In the genomic region with DNA sequence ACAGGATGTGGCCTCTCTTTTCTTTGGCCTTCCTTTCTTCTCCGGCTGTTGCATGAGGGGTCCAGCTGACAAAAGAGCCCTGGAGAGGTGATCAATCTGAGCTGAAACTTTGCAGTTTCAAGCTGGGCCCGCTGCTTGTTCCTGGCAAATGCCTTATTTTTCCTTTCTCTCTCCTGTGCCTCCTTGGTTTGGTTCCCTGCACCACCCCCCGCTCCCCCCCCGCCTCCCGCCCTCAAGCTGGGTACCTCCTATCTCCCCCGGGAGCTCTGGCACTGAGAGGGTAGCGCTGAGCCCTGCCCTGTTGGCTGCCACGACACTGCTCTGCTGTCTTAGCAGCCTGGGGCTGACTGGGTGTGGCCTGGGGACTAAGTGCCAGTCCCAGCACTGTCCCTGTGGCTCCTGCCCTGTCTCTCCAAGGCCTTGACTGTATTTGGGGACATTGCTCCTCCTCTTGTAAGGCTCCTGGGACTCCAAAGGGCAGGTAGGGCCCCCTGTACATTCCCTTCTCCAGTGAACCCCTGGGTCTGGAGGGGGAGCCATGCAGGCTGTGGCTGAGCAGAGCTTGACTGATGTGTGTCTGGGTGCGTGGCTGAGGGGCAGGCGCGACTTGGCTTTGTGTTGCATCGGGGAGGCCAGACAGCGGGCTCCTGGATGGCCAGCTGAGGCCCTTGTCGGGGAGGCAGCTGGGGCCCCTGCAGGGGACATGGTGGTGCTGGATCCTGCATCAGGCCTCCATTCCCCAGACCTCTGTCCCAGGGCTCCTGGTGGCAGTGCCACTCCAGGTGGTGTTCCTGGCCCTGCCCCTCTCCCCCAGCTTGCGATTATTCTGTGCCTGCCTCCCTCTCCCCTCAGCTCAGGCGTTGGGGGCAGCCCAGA, we compare ENCODE assay signal across 8 cellular contexts. TPM values are rescaled to one million over a fixed set of nuclear protein-coding genes. Genes with fewer than 3 reads are reported as not detected.
DNase-seq lines count a peak whose midpoint lies in the region; ATAC-seq, FAIRE-seq and TF ChIP-seq lines count a peak whose summit lies in the region.

No MANE protein-coding gene starts in this region.

- H3K9ac ChIP-seq in SK-N-SH: peak overlapping the region; percentile 68

- H3K4me3 ChIP-seq in A673 (ENCODE audit: low read depth, low read length, poor library complexity, severe bottlenecking): peak overlapping the region; percentile 65
- peak overlapping the region; percentile 66 to 67 for H3K4me3 ChIP-seq in SK-N-SH (ENCODE audit: low read depth in 2 of 2, low read length in 1 of 2)
- H3K4me3 ChIP-seq in epithelial cell of proximal tubule (ENCODE audit: low read depth, low read length): peak overlapping the region; percentile 71

- WGBS in SK-N-SH (ENCODE audit: low lambda C conversion rate): 15% methylated on average over 10 of the region's 16 CpGs

- TF ChIP-seq CTCF in A673 (conservative IDR thresholded peaks at IDR 0.05; ENCODE audit: low read depth, low read length) (no peak), SK-N-SH (IDR thresholded peaks at IDR 0.05) (no peak), epithelial cell of proximal tubule (conservative IDR thresholded peaks at IDR 0.05; ENCODE audit: low read depth, low read length) (no peak)

- peak overlapping the region; percentile 82 for H3K4me2 ChIP-seq in SK-N-SH

- peak overlapping the region; percentile 52 for H3K27ac ChIP-seq in A673 (ENCODE audit: low read depth, low read length, poor library complexity, severe bottlenecking)
- peak overlapping the region in 1 of 2 experiments; percentile 17; a peak in 1 of 4 replicates for H3K27ac ChIP-seq in SK-N-SH (ENCODE audit: low read depth in 2 of 2, low read length in 1 of 2)

- H3K36me3 Mint-ChIP-seq in naive thymus-derived CD8-positive, alpha-beta T cell: peaks cover 0 to 8% (median 0%) of the 10 kb centered on the region in 3 donors

- peak overlapping the region; percentile 74 to 87 (median 82) for H3K4me3 Mint-ChIP-seq in naive thymus-derived CD8-positive, alpha-beta T cell

- H2AFZ ChIP-seq in SK-N-SH (ENCODE audit: low read depth): no peak overlapping the region

- H3K27me3 ChIP-seq in A673 (replicated peaks; ENCODE audit: insufficient read depth, low read depth, low read length, poor library complexity) (no peaks in the 10 kb centered on the region), SK-N-SH (ENCODE audit: insufficient read depth) (no peaks in the 10 kb centered on the region)

- peak; percentile 36 to 43 for ATAC-seq in naive thymus-derived CD8-positive, alpha-beta T cell
- ATAC-seq in GM21723 (IDR thresholded peaks at IDR 0.05; ENCODE audit: unreplicated experiment): no peak
- ATAC-seq in GM18861 (IDR thresholded peaks at IDR 0.05; ENCODE audit: unreplicated experiment): no peak
- no peak for ATAC-seq in HG03039 (IDR thresholded peaks at IDR 0.05; ENCODE audit: unreplicated experiment)

- no peaks in the 10 kb centered on the region for H3K9me3 ChIP-seq in A673 (ENCODE audit: low read depth, low read length, poor library complexity, severe bottlenecking)
- H3K9me3 ChIP-seq in SK-N-SH: no peaks in the 10 kb centered on the region

- DNase-seq in A673 (ENCODE audit: low spot score): peak; percentile 57
- DNase-seq in GM19239 (ENCODE audit: insufficient read length, low spot score): no peak
- DNase-seq in SK-N-SH: peak; percentile 70
- no peak for DNase-seq in epithelial cell of proximal tubule (ENCODE audit: low read depth)
- DNase-seq in naive thymus-derived CD8-positive, alpha-beta T cell: peak in 1 of 10 donors; percentile 15

- H3K9me2 ChIP-seq in SK-N-SH: no peaks in the 10 kb centered on the region

- peaks cover 0 to 3% (median 0%) of the 10 kb centered on the region in 9 donors for H3K9me3 Mint-ChIP-seq in naive thymus-derived CD8-positive, alpha-beta T cell

- H3K36me3 ChIP-seq in A673 (ENCODE audit: insufficient read depth, low read length, poor library complexity, severe bottlenecking) (no peaks in the 10 kb centered on the region), SK-N-SH (replicated peaks in 1 of 2; ENCODE audit: control insufficient read depth in 1 of 2, insufficient read depth in 2 of 2, low read length in 1 of 2) (peaks cover 0 to 10% of the 10 kb centered on the region in 2 experiments)

- intact Hi-C loops in A673 (cut with micrococcal nuclease; ENCODE audit: unreplicated experiment): no loop called here

- peaks cover 36% of the 10 kb centered on the region for H4K20me1 ChIP-seq in SK-N-SH (ENCODE audit: insufficient read depth)

- peaks cover 8 to 28% (median 19%) of the 10 kb centered on the region in 4 donors for H3K4me1 Mint-ChIP-seq in naive thymus-derived CD8-positive, alpha-beta T cell

- peak overlapping the region in 7 of 10 donors; percentile 34 to 86 (median 60) for H3K27ac Mint-ChIP-seq in naive thymus-derived CD8-positive, alpha-beta T cell

- peak; percentile 55 for FAIRE-seq in GM19239 (lab: Jason Lieb, UNC)

- BruUV-seq in A673 (replicated peaks; lab: Mats Ljungman, UMichigan): no TSS peak

- no peak for TF ChIP-seq RAD21 in SK-N-SH (IDR thresholded peaks at IDR 0.05; ENCODE audit: low read length)

- POLR2A ChIA-PET in A673 (lab: Charles Lee; ENCODE audit: low non-redundant PET): no interaction called here
- POLR2A ChIA-PET in SK-N-SH (lab: Yijun Ruan, JAX): interaction anchor here (0.8 to 2.1 kb wide), 8 partner anchors 14 to 75 kb away, joined by 3 to 8 read pairs (median 3); a partner anchor contains a TSS
- POLR2A ChIA-PET in naive thymus-derived CD8-positive, alpha-beta T cell (lab: Charles Lee): interaction anchor here (0.6 to 3.1 kb wide), 13 partner anchors 12 to 60 kb away, joined by 3 to 14 read pairs (median 7); a partner anchor contains a TSS

- H3K27me3 Mint-ChIP-seq in naive thymus-derived CD8-positive, alpha-beta T cell: no peaks in the 10 kb centered on the region

- peaks cover 4% of the 10 kb centered on the region for H3F3A ChIP-seq in SK-N-SH (replicated peaks; ENCODE audit: insufficient read depth)

- H3K79me2 ChIP-seq in SK-N-SH (ENCODE audit: insufficient read depth): peaks cover 35% of the 10 kb centered on the region

- no peak for TF ChIP-seq EP300 in SK-N-SH (IDR thresholded peaks at IDR 0.05; ENCODE audit: borderline replicate concordance in 1 of 2, low read depth in 1 of 2, low read length in 1 of 2)

- CTCF ChIA-PET in A673 (lab: Charles Lee) (no interaction called here), SK-N-SH (lab: Yijun Ruan, JAX) (interaction anchor here (0.9 to 1.5 kb wide), 4 partner anchors 22 to 75 kb away, joined by 3 to 4 read pairs (median 3); a partner anchor contains a TSS)

- H3K4me1 ChIP-seq in A673 (ENCODE audit: insufficient read depth, low read length, poor library complexity, severe bottlenecking): no peaks in the 10 kb centered on the region
- H3K4me1 ChIP-seq in SK-N-SH (ENCODE audit: control insufficient read depth in 1 of 2, insufficient read depth in 2 of 2, low read depth in 1 of 2, low read length in 1 of 2): peaks cover 0 to 12% of the 10 kb centered on the region in 2 experiments; a peak in 1 of 4 replicates

TF ChIP-seq in SK-N-SH, 30 proteins besides CTCF, POLR2A, EP300 and RAD21 (continues in another document):
- TF ChIP-seq FOXJ3 (CRISPR knock-in tag; IDR thresholded peaks at IDR 0.05) (no peak), POLR2AphosphoS5 (IDR thresholded peaks at IDR 0.05; ENCODE audit: low read depth, low read length) (no peak)
- TF ChIP-seq, protein P1, sequence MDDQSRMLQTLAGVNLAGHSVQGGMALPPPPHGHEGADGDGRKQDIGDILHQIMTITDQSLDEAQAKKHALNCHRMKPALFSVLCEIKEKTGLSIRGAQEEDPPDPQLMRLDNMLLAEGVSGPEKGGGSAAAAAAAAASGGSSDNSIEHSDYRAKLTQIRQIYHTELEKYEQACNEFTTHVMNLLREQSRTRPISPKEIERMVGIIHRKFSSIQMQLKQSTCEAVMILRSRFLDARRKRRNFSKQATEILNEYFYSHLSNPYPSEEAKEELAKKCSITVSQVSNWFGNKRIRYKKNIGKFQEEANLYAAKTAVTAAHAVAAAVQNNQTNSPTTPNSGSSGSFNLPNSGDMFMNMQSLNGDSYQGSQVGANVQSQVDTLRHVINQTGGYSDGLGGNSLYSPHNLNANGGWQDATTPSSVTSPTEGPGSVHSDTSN (IDR thresholded peaks at IDR 0.05): no peak

RNA-seq across cellular contexts. Expression of a gene that starts 1.1 kb away (rescaled TPM):
- total RNA-seq in A673 (2021) (49.8 and 54.6 TPM in 2 replicates), epithelial cell of proximal tubule (5.9 and 14.6 TPM in 2 replicates)
- polyA plus RNA-seq in SK-N-SH (2012; rRNA removed): 28.3 and 33.2 TPM in 2 replicates
- polyA plus RNA-seq in SK-N-SH (2012; cell fraction: cytosol; rRNA removed): 7.5 and 12.2 TPM in 2 replicates
- polyA plus RNA-seq in SK-N-SH (2012; cell fraction: nucleus; rRNA removed): 197 and 217 TPM in 2 replicates
- 10 to 100 TPM; 49.5 to 50.4 TPM for total RNA-seq in naive thymus-derived CD8-positive, alpha-beta T cell
- under 1 TPM; 0.27 to 0.67 (median 0.36) TPM for polyA plus RNA-seq in naive thymus-derived CD8-positive, alpha-beta T cell

RNA-seq across cellular contexts. Expression of a gene that starts 15.3 kb away (rescaled TPM):
- total RNA-seq in A673 (2021): 78.0 and 83.7 TPM in 2 replicates
- 86.0 and 97.0 TPM in 2 replicates for polyA plus RNA-seq in SK-N-SH (2012; rRNA removed)
- polyA plus RNA-seq in SK-N-SH (2012; cell fraction: cytosol; rRNA removed): 77.9 and 81.4 TPM in 2 replicates
- polyA plus RNA-seq in SK-N-SH (2012; cell fraction: nucleus; rRNA removed): 266 and 305 TPM in 2 replicates
- 51.1 and 74.1 TPM in 2 replicates for total RNA-seq in epithelial cell of proximal tubule
- 10 to 100 TPM; 49.2 TPM for total RNA-seq in naive thymus-derived CD8-positive, alpha-beta T cell
- 10 to 100 TPM; 25.1 to 45.6 (median 40.4) TPM for polyA plus RNA-seq in naive thymus-derived CD8-positive, alpha-beta T cell

RNA-seq across cellular contexts. Expression of a gene that starts 19.9 kb away (rescaled TPM):
- total RNA-seq in A673 (2021): 30.4 and 34.6 TPM in 2 replicates
- polyA plus RNA-seq in SK-N-SH (2012; rRNA removed): 29.3 and 37.2 TPM in 2 replicates
- polyA plus RNA-seq in SK-N-SH (2012; cell fraction: cytosol; rRNA removed): 16.9 and 28.0 TPM in 2 replicates
- 9.8 and 16.3 TPM in 2 replicates for polyA plus RNA-seq in SK-N-SH (2012; cell fraction: nucleus; rRNA removed)
- total RNA-seq in epithelial cell of proximal tubule: 23.0 and 28.4 TPM in 2 replicates
- 10 to 100 TPM; 18.6 to 23.3 TPM for total RNA-seq in naive thymus-derived CD8-positive, alpha-beta T cell
- 10 to 100 TPM; 62.6 to 81.8 (median 72.7) TPM for polyA plus RNA-seq in naive thymus-derived CD8-positive, alpha-beta T cell

RNA-seq across cellular contexts. Expression of a gene that starts 22.2 kb away (rescaled TPM):
- total RNA-seq in A673 (2021) (137 and 139 TPM in 2 replicates), epithelial cell of proximal tubule (116 and 144 TPM in 2 replicates)
- 403 and 408 TPM in 2 replicates for polyA plus RNA-seq in SK-N-SH (2012; rRNA removed)
- polyA plus RNA-seq in SK-N-SH (2012; cell fraction: cytosol; rRNA removed): 185 and 251 TPM in 2 replicates
- polyA plus RNA-seq in SK-N-SH (2012; cell fraction: nucleus; rRNA removed): 1,346 and 1,658 TPM in 2 replicates
- 100 to 1,000 TPM; 169 to 185 TPM for total RNA-seq in naive thymus-derived CD8-positive, alpha-beta T cell
- polyA plus RNA-seq in naive thymus-derived CD8-positive, alpha-beta T cell: 10 to 100 TPM; 18.3 to 32.1 (median 21.0) TPM

RNA-seq across cellular contexts. Expression of a gene that starts 27.2 kb away (rescaled TPM):
- total RNA-seq in A673 (2021) (30.4 and 31.4 TPM in 2 replicates), epithelial cell of proximal tubule (39.4 and 65.5 TPM in 2 replicates)
- 27.4 and 27.8 TPM in 2 replicates for polyA plus RNA-seq in SK-N-SH (2012; rRNA removed)
- 14.0 and 22.7 TPM in 2 replicates for polyA plus RNA-seq in SK-N-SH (2012; cell fraction: cytosol; rRNA removed)
- polyA plus RNA-seq in SK-N-SH (2012; cell fraction: nucleus; rRNA removed): 15.0 and 21.3 TPM in 2 replicates
- 10 to 100 TPM; 29.0 to 30.9 TPM for total RNA-seq in naive thymus-derived CD8-positive, alpha-beta T cell
- 10 to 100 TPM; 31.1 to 51.7 (median 37.9) TPM for polyA plus RNA-seq in naive thymus-derived CD8-positive, alpha-beta T cell

Comparison
In these comparisons a context has a peak if more than half of its experiments do, and no peak if none do; other contexts are left out.
1. DNase-seq: peak in A673 (single experiment) and SK-N-SH (single experiment); none in GM19239 (single experiment) and epithelial cell of proximal tubule (single experiment).
2. ATAC-seq: peak in naive thymus-derived CD8-positive, alpha-beta T cell (2 of 2); none in GM21723 (single experiment), GM18861 (single experiment) and HG03039 (single experiment).
3. Peak in every context shown above with its lines, with median percentiles within 50 percentile points of each other: H3K4me3 ChIP-seq.